Comparison of ENCODE assay signal across 15 cellular contexts in the genomic region with DNA sequence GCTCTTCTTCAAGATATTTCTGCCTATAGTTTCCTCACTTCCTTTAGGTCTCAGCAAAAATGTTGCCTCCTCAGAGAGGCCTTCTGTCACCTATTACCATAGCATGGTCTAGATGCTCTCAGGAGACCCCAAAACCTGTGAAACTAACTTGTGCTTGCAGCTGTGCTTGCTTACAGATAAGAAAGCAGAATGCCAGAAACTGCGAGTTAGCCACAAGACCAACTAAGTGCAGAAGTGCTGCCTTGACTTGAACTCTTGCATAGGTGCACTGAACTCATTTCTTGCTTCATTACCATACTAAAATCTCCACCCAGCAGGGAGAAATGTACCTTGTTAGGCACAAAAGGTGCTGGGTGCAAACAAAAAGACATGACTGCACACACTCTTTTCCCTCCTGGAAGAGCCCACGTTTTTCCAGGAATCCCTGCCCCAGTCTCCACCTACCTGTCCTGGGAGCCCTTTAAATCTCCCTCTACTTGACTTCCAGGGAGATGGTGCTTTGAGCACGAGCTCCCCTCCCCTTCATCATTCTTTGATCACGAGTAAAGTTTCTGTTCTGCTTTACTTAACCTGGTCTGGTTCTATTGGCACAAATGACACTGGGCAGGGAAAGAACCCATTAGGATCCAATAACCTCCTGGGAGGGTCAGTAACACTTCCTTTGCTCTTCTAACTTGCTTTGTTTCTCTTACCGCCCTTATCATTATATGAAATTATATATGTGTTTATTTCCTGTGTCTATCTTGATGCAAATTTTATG.
A peak's percentile ranks its signal among the peaks of the same experiment; 100 is the strongest.
DNase-seq lines count a peak whose midpoint lies in the region; ATAC-seq lines count a peak whose summit lies in the region.
"Had no signal": no experiment of that assay in that cellular context is flagged by ENCODE, and none has a peak within 500 bp of the region (broad histone marks: within the 10 kb centered on the region; RNA-seq: fewer than 3 reads in every experiment).

No MANE protein-coding gene starts in this region.

- no peaks in the 10 kb centered on the region for H3K9me3 Mint-ChIP-seq in activated T-helper 1 cell treated with anti-CD3 and anti-CD28 coated beads, Interleukin-12 subunit alpha, Interleukin-12 subunit beta, Interleukin-2, Interleukin-4 antibody, amounts not matched to agents 30 ng/mL and 10 ng/mL and 1 ng/mL, durations not matched to agents 14 hours and 24 hours and 36 hours
- H3K9me3 Mint-ChIP-seq: H9 had no signal

- H3K9ac ChIP-seq in BLaER1, result no peak overlapping the region
- H3K9ac ChIP-seq: parathyroid adenoma had no signal

- no peaks in the 10 kb centered on the region for H4K20me1 ChIP-seq in BLaER1

- no peak overlapping the region for H3K4me3 Mint-ChIP-seq in activated T-helper 1 cell treated with anti-CD3 and anti-CD28 coated beads, Interleukin-12 subunit alpha, Interleukin-12 subunit beta, Interleukin-2, Interleukin-4 antibody, amounts not matched to agents 30 ng/mL and 10 ng/mL and 1 ng/mL, durations not matched to agents 14 hours and 24 hours and 36 hours
- H3K4me3 Mint-ChIP-seq: H9, type B pancreatic cell had no signal

- no peaks in the 10 kb centered on the region for H3K4me1 Mint-ChIP-seq in activated T-helper 1 cell treated with anti-CD3 and anti-CD28 coated beads, Interleukin-12 subunit alpha, Interleukin-12 subunit beta, Interleukin-2, Interleukin-4 antibody, amounts not matched to agents 30 ng/mL and 10 ng/mL and 1 ng/mL, durations not matched to agents 14 hours and 24 hours and 36 hours (ENCODE audit: low read depth)

- H3K36me3 ChIP-seq in BLaER1, result no peaks in the 10 kb centered on the region

- DNase-seq in hippocampal formation (lab: John Stamatoyannopoulos, UW), result no peak
- DNase-seq in amygdala (lab: John Stamatoyannopoulos, UW), result no peak
- no peak for DNase-seq in activated T-helper 1 cell treated with anti-CD3 and anti-CD28 coated beads, Interleukin-12 subunit alpha, Interleukin-12 subunit beta, Interleukin-2, Interleukin-4 antibody, amounts not matched to agents 30 ng/mL and 10 ng/mL and 1 ng/mL, durations not matched to agents 14 hours and 24 hours and 36 hours (ENCODE audit: low spot score)
- no peak for DNase-seq in islet precursor cell
- DNase-seq: DND-41, H9, NCI-H1105 had no signal

- H3K9me3 ChIP-seq in BLaER1, result no peaks in the 10 kb centered on the region
- H3K9me3 ChIP-seq: A549 had no signal

- H3K36me3 Mint-ChIP-seq in activated T-helper 1 cell treated with anti-CD3 and anti-CD28 coated beads, Interleukin-12 subunit alpha, Interleukin-12 subunit beta, Interleukin-2, Interleukin-4 antibody, amounts not matched to agents 30 ng/mL and 10 ng/mL and 1 ng/mL, durations not matched to agents 14 hours and 24 hours and 36 hours (ENCODE audit: low read depth), result no peaks in the 10 kb centered on the region

- peak; percentile 51 for ATAC-seq in GM19328 (IDR thresholded peaks at IDR 0.05; ENCODE audit: unreplicated experiment)
- peak; percentile 59 for ATAC-seq in HG02763 (IDR thresholded peaks at IDR 0.05; ENCODE audit: unreplicated experiment)
- ATAC-seq in HG03460 (IDR thresholded peaks at IDR 0.05; ENCODE audit: unreplicated experiment), result peak; percentile 70
- ATAC-seq: A549, Panc1 had no signal

- H3K4me2 ChIP-seq in BLaER1, result peak overlapping the region; percentile 71
- H3K4me2 ChIP-seq: A549 had no signal

- H3K27ac ChIP-seq in BLaER1, result no peak overlapping the region
- H3K27ac ChIP-seq: A549, parathyroid adenoma had no signal

- H3K4me1 ChIP-seq in BLaER1, result peaks cover 54% of the 10 kb centered on the region
- H3K4me1 ChIP-seq: parathyroid adenoma had no signal

- no peak overlapping the region for H3K27ac Mint-ChIP-seq in activated T-helper 1 cell treated with anti-CD3 and anti-CD28 coated beads, Interleukin-12 subunit alpha, Interleukin-12 subunit beta, Interleukin-2, Interleukin-4 antibody, amounts not matched to agents 30 ng/mL and 10 ng/mL and 1 ng/mL, durations not matched to agents 14 hours and 24 hours and 36 hours
- H3K27ac Mint-ChIP-seq: H9, type B pancreatic cell had no signal

- no peak overlapping the region for H3K4me3 ChIP-seq in BLaER1
- H3K4me3 ChIP-seq: A549 had no signal

- intact Hi-C loops in activated T-helper 1 cell treated with anti-CD3 and anti-CD28 coated beads, Interleukin-12 subunit alpha, Interleukin-12 subunit beta, Interleukin-2, Interleukin-4 antibody, amounts not matched to agents 30 ng/mL and 10 ng/mL and 1 ng/mL, durations not matched to agents 14 hours and 24 hours and 36 hours (cut with micrococcal nuclease), result no loop called here

- H3K27me3 ChIP-seq in BLaER1, result no peaks in the 10 kb centered on the region

- H3K27me3 Mint-ChIP-seq in activated T-helper 1 cell treated with anti-CD3 and anti-CD28 coated beads, Interleukin-12 subunit alpha, Interleukin-12 subunit beta, Interleukin-2, Interleukin-4 antibody, amounts not matched to agents 30 ng/mL and 10 ng/mL and 1 ng/mL, durations not matched to agents 14 hours and 24 hours and 36 hours (ENCODE audit: insufficient read depth), result no peaks in the 10 kb centered on the region
- H3K27me3 Mint-ChIP-seq: type B pancreatic cell had no signal
